ENCODE assay signal across 9 cellular contexts in genomic region chr3:23712656-23713559, GRCh38.
DNase-seq lines count a peak whose midpoint lies in the region; ATAC-seq and TF ChIP-seq lines count a peak whose summit lies in the region.
"Had no signal": no experiment of that assay in that cellular context is flagged by ENCODE, and none has a peak within 500 bp of the region (broad histone marks: within the 10 kb centered on the region; RNA-seq: fewer than 3 reads in every experiment).

No MANE protein-coding gene starts in this region.

- H3K4me1 Mint-ChIP-seq in CD4-positive, alpha-beta memory T cell = no peaks in the 10 kb centered on the region

- H3K36me3 Mint-ChIP-seq in CD4-positive, alpha-beta memory T cell = no peaks in the 10 kb centered on the region
- peaks cover 7% of the 10 kb centered on the region in 2 donors for H3K36me3 Mint-ChIP-seq in activated naive CD4-positive, alpha-beta T cell treated with anti-CD3 and anti-CD28 coated beads, Interleukin-2, amount 50 U/mL, for 72 hours

- no peak overlapping the region for H3K4me3 Mint-ChIP-seq in CD4-positive, alpha-beta memory T cell

- H4K20me1 ChIP-seq in PC-3 (ENCODE audit: low read length) = no peaks in the 10 kb centered on the region

- peaks cover 0 to 7% (median 5%) of the 10 kb centered on the region in 8 donors for H3K9me3 Mint-ChIP-seq in CD4-positive, alpha-beta memory T cell
- H3K9me3 Mint-ChIP-seq in activated naive CD4-positive, alpha-beta T cell treated with anti-CD3 and anti-CD28 coated beads, Interleukin-2, amount 50 U/mL, for 72 hours = peaks cover 0 to 5% of the 10 kb centered on the region in 2 donors

- no peaks in the 10 kb centered on the region for H3F3A ChIP-seq in PC-3 (ENCODE audit: low read length, unreplicated experiment)

- H3K4me2 ChIP-seq in PC-3 (ENCODE audit: low read length) = peak overlapping the region; percentile 75

- H3K27ac ChIP-seq in PC-3 (ENCODE audit: low read length) = peak overlapping the region; percentile 17
- no peak overlapping the region for H3K27ac ChIP-seq in CD4-positive, alpha-beta memory T cell (ENCODE audit: low read depth, low read length)

- peak overlapping the region; percentile 78 for H2AFZ ChIP-seq in PC-3 (ENCODE audit: low read length)

- H3K9me3 ChIP-seq in PC-3 (ENCODE audit: low read length) = no peaks in the 10 kb centered on the region
- H3K9me3 ChIP-seq in CD4-positive, alpha-beta memory T cell (ENCODE audit: control insufficient read depth in 1 of 2, low read length in 2 of 2) = no peaks in the 10 kb centered on the region
- H3K9me3 ChIP-seq: HAP-1 had no signal

- H3K79me2 ChIP-seq in PC-3 (ENCODE audit: low read length) = no peaks in the 10 kb centered on the region

- H3K9me2 ChIP-seq in PC-3 (replicated peaks; ENCODE audit: low read length) = no peaks in the 10 kb centered on the region

- CTCF ChIA-PET in PC-3 (lab: Charles Lee) = interaction anchor here (1.2 kb wide), 1 partner anchor 27 kb away, joined by 4 read pairs; no protein-coding TSS in a partner anchor
- CTCF ChIA-PET in CD4-positive, alpha-beta memory T cell (lab: Charles Lee; ENCODE audit: partially characterized antibody) = no interaction called here

- POLR2A ChIA-PET in PC-3 (lab: Charles Lee; ENCODE audit: unreplicated experiment) = no interaction called here
- POLR2A ChIA-PET in CD4-positive, alpha-beta memory T cell (lab: Charles Lee; ENCODE audit: partially characterized antibody) = no interaction called here

- ATAC-seq in PC-3 (peak; percentile 92), GM21526 (IDR thresholded peaks at IDR 0.05; ENCODE audit: low FRiP score, unreplicated experiment) (no peak)
- no peak for ATAC-seq in activated naive CD4-positive, alpha-beta T cell treated with anti-CD3 and anti-CD28 coated beads, Interleukin-2, amount 50 U/mL, for 72 hours

- intact Hi-C loops in PC-3 (cut with micrococcal nuclease) (loop anchor here (1.0 to 2.0 kb wide), 2 partner anchors 28 to 87 kb away; no protein-coding TSS in a partner anchor), posterior vena cava (cut with DNase I) (no loop called here)
- intact Hi-C loops in CD4-positive, alpha-beta memory T cell (cut with micrococcal nuclease) = no loop called here

- H3K4me3 ChIP-seq in PC-3 (ENCODE audit: low read length) (peak overlapping the region; percentile 47; the same call in 1 of the 2 replicates), foreskin fibroblast (ENCODE audit: low read depth in 1 of 2, low read length in 2 of 2) (peak overlapping the region; percentile 10 to 18)
- no peak overlapping the region for H3K4me3 ChIP-seq in CD4-positive, alpha-beta memory T cell (ENCODE audit: low read length in 2 of 2)
- H3K4me3 ChIP-seq: HAP-1 had no signal

- no TSS peak for BruUV-seq in PC-3 (replicated peaks; lab: Mats Ljungman, UMichigan)

- H3K4me1 ChIP-seq in PC-3 (ENCODE audit: insufficient read depth, low read length) = peaks cover 19% of the 10 kb centered on the region
- H3K4me1 ChIP-seq in CD4-positive, alpha-beta memory T cell (ENCODE audit: insufficient read depth, low read length) = no peaks in the 10 kb centered on the region
- H3K4me1 ChIP-seq: HAP-1 had no signal

- H3K27me3 ChIP-seq in PC-3 (ENCODE audit: low read length) = no peaks in the 10 kb centered on the region
- no peaks in the 10 kb centered on the region for H3K27me3 ChIP-seq in CD4-positive, alpha-beta memory T cell (ENCODE audit: insufficient read depth, low read length)

- H3K36me3 ChIP-seq in PC-3 (ENCODE audit: low read depth, low read length) = no peaks in the 10 kb centered on the region
- no peaks in the 10 kb centered on the region for H3K36me3 ChIP-seq in CD4-positive, alpha-beta memory T cell (ENCODE audit: insufficient read depth, low read length)
- H3K36me3 ChIP-seq: HAP-1 had no signal

- no peak overlapping the region for H3K9ac ChIP-seq in PC-3 (ENCODE audit: low read length)

- peak; percentile 62 for TF ChIP-seq CTCF in PC-3 (conservative IDR thresholded peaks at IDR 0.05; ENCODE audit: low read depth, low read length)
- no peak for TF ChIP-seq CTCF in foreskin fibroblast (IDR thresholded peaks at IDR 0.05; ENCODE audit: low read depth, low read length)

- peak overlapping the region in 1 of 7 donors; percentile 13 for H3K27ac Mint-ChIP-seq in CD4-positive, alpha-beta memory T cell
- no peak overlapping the region for H3K27ac Mint-ChIP-seq in activated naive CD4-positive, alpha-beta T cell treated with anti-CD3 and anti-CD28 coated beads, Interleukin-2, amount 50 U/mL, for 72 hours

- peaks cover 4 to 14% of the 10 kb centered on the region in 2 donors for H3K27me3 Mint-ChIP-seq in CD4-positive, alpha-beta memory T cell

- DNase-seq in GM04503 (ENCODE audit: low read depth) (peak; percentile 92), PC-3 (peak; percentile 82), foreskin fibroblast (peak; percentile 85), posterior vena cava (ENCODE audit: low spot score) (peak; percentile 83)
- DNase-seq in CD4-positive, alpha-beta memory T cell = no peak
- no peak for DNase-seq in activated naive CD4-positive, alpha-beta T cell treated with anti-CD3 and anti-CD28 coated beads, Interleukin-2, amount 50 U/mL, for 72 hours (ENCODE audit: low spot score in 2 of 2)
- no peak for DNase-seq in activated naive CD4-positive, alpha-beta T cell treated with anti-CD3 and anti-CD28 coated beads, Interleukin-2, amount 50 U/mL, for 16 hours

Comparison
In these comparisons a context has a peak if more than half of its experiments do, and no peak if none do; other contexts are left out.
1. DNase-seq: peak in GM04503 (single experiment), PC-3 (single experiment), foreskin fibroblast (2 of 2) and posterior vena cava (single experiment); none in CD4-positive, alpha-beta memory T cell (0 of 5), activated naive CD4-positive, alpha-beta T cell treated with anti-CD3 and anti-CD28 coated beads, Interleukin-2, amount 50 U/mL, for 72 hours (0 of 2) and activated naive CD4-positive, alpha-beta T cell treated with anti-CD3 and anti-CD28 coated beads, Interleukin-2, amount 50 U/mL, for 16 hours (single experiment).
2. H3K4me3 ChIP-seq: peak in PC-3 (single experiment) and foreskin fibroblast (2 of 2); none in CD4-positive, alpha-beta memory T cell (0 of 2).